Comparison of ENCODE assay signal across 1 cellular context in the genomic region with DNA sequence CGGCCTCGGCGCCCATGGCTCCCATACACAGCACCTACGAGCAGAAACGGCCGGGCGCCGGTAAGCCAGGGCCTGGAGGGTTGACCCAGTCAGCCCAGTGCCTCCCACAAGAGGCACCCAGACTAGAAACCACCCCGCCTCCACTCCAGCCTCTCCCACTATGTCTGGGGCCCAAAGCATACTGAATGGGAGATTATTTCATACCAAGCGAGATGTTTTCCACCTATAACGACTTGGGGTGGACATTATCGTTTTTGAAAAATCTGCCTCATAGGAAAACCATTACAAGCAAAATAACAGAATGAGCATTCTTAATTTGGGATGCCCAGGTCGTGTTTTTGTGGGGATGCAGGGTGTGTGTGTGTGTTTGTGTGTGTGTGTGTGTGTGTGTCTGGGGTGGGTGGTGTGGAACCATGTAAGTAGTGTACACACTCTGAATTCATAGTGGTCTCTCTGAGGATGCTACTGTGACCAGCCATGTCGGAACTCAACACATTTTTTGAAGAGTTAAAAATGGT.
TF ChIP-seq lines count a peak whose summit lies in the region.

No MANE protein-coding gene starts in this region.

TF ChIP-seq in IMR-90, 13 proteins besides CTCF, POLR2A, EP300 and RAD21:
- TF ChIP-seq, protein P1, sequence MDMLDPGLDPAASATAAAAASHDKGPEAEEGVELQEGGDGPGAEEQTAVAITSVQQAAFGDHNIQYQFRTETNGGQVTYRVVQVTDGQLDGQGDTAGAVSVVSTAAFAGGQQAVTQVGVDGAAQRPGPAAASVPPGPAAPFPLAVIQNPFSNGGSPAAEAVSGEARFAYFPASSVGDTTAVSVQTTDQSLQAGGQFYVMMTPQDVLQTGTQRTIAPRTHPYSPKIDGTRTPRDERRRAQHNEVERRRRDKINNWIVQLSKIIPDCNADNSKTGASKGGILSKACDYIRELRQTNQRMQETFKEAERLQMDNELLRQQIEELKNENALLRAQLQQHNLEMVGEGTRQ (IDR thresholded peaks at IDR 0.05; ENCODE audit: low read depth, low read length) = no peak
- no peak for TF ChIP-seq RCOR1 (IDR thresholded peaks at IDR 0.05; ENCODE audit: insufficient replicate concordance, low read length)
- TF ChIP-seq RFX5 (IDR thresholded peaks at IDR 0.05; ENCODE audit: low read depth, low read length) = no peak
- no peak for TF ChIP-seq FOS (IDR thresholded peaks at IDR 0.05; ENCODE audit: low read depth, low read length)
- no peak for TF ChIP-seq MAZ (IDR thresholded peaks at IDR 0.05; ENCODE audit: borderline replicate concordance, low read depth, low read length)
- no peak for TF ChIP-seq CEBPB (IDR thresholded peaks at IDR 0.05; ENCODE audit: low read depth, low read length)
- TF ChIP-seq BHLHE40 (IDR thresholded peaks at IDR 0.05; ENCODE audit: low read depth, low read length) = no peak
- no peak for TF ChIP-seq CHD1 (IDR thresholded peaks at IDR 0.05; ENCODE audit: low read depth, low read length)
- TF ChIP-seq NFE2L2 (IDR thresholded peaks at IDR 0.05; ENCODE audit: low read depth, low read length) = no peak
- no peak for TF ChIP-seq MXI1 (IDR thresholded peaks at IDR 0.05; ENCODE audit: borderline replicate concordance, low read depth, low read length)
- no peak for TF ChIP-seq MAFK (IDR thresholded peaks at IDR 0.05; ENCODE audit: low read depth, low read length)
- TF ChIP-seq SMC3 (IDR thresholded peaks at IDR 0.05; ENCODE audit: low read depth, low read length) = no peak
- TF ChIP-seq, protein P2, sequence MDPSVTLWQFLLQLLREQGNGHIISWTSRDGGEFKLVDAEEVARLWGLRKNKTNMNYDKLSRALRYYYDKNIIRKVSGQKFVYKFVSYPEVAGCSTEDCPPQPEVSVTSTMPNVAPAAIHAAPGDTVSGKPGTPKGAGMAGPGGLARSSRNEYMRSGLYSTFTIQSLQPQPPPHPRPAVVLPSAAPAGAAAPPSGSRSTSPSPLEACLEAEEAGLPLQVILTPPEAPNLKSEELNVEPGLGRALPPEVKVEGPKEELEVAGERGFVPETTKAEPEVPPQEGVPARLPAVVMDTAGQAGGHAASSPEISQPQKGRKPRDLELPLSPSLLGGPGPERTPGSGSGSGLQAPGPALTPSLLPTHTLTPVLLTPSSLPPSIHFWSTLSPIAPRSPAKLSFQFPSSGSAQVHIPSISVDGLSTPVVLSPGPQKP (IDR thresholded peaks at IDR 0.05; ENCODE audit: borderline replicate concordance, low read depth, low read length) = no peak
